Comparison of ENCODE assay signal across 8 cellular contexts in the genomic region with DNA sequence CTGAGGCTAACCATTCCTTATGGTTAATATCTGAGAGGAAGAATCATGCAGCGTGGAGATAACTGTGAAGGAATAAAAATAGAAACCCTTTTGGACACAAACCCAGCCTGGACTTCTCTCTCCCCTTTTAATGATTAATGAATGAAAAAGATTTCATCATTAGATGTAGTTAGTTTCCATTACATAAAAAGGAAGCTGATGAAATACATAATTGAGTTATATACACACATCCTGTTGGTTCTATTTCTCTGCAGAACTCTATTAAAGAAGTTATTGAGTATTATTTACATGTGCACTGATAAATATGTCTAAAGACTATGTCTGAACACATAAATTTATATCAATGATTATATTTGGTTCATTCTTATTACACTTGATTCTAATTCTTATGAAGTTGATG.
"Had no signal": no experiment of that assay in that cellular context is flagged by ENCODE, and none has a peak within 500 bp of the region (broad histone marks: within the 10 kb centered on the region; RNA-seq: fewer than 3 reads in every experiment).

No MANE protein-coding gene starts in this region.

- H3K4me1 ChIP-seq: HAP-1 had no signal

- H3K4me3 ChIP-seq: HAP-1, K562 had no signal

- ATAC-seq: HCT116, K562 had no signal

- H3K27ac Mint-ChIP-seq: HFFc6 had no signal

- H3K4me3 Mint-ChIP-seq: HFFc6 had no signal

- H3K9me3 ChIP-seq: HAP-1 had no signal

- DNase-seq: GOT3, H7, HFFc6, IMR-90 had no signal

- H3K36me3 ChIP-seq: HAP-1 had no signal

- H3K27ac ChIP-seq: HL-60 had no signal
